Comparison of ENCODE assay signal across 13 cellular contexts in genomic region chr5:21152611-21153010, GRCh38.
DNase-seq lines count a peak whose midpoint lies in the region; ATAC-seq, FAIRE-seq and TF ChIP-seq lines count a peak whose summit lies in the region.
"Had no signal": no experiment of that assay in that cellular context is flagged by ENCODE, and none has a peak within 500 bp of the region (broad histone marks: within the 10 kb centered on the region; RNA-seq: fewer than 3 reads in every experiment).

No MANE protein-coding gene starts in this region.

- TF ChIP-seq EP300 in HepG2 (IDR thresholded peaks at IDR 0.05; ENCODE audit: low read depth in 2 of 2, low read length in 2 of 2) (no peak), HepG2 (CRISPR knock-in tag; IDR thresholded peaks at IDR 0.05; ENCODE audit: borderline replicate concordance) (no peak)

- POLR2A ChIA-PET in HepG2 (lab: Yijun Ruan, JAX) = no interaction called here

- H4K20me1 ChIP-seq in HepG2 (ENCODE audit: insufficient read depth, low read length) = no peaks in the 10 kb centered on the region

- CTCF ChIA-PET in HepG2 (lab: Yijun Ruan, JAX; ENCODE audit: low intra/inter-chr PET ratio, low total read pairs) = no interaction called here

- no peaks in the 10 kb centered on the region for H3K4me1 ChIP-seq in HepG2 (ENCODE audit: insufficient read depth, low read length)
- H3K4me1 ChIP-seq: colonic mucosa had no signal

- in situ Hi-C loops in astrocyte of the spinal cord (cut with HindIII; ENCODE audit: low sequenced_read_pairs) = no loop called here
- in situ Hi-C loops in HepG2 (cut with HindIII; ENCODE audit: extremely low pct_ligation_motif_present, low pct_unique_long_range_greater_than_20kb) = no loop called here

- no peaks in the 10 kb centered on the region for H3K79me2 ChIP-seq in HepG2 (ENCODE audit: insufficient read depth, low read length)

- H3K4me3 ChIP-seq in astrocyte of the spinal cord (ENCODE audit: low read depth, low read length) (no peak overlapping the region), HepG2 (replicated peaks in 1 of 3; ENCODE audit: insufficient read depth in 1 of 3, low read depth in 2 of 3, low read length in 3 of 3) (no peak overlapping the region)
- H3K4me3 ChIP-seq: colonic mucosa had no signal

- H2AFZ ChIP-seq in HepG2 (ENCODE audit: low read length) = no peak overlapping the region

- H3K27ac ChIP-seq in HepG2 (ENCODE audit: extremely low read length, insufficient read depth, low read length) = no peak overlapping the region
- H3K27ac ChIP-seq: colonic mucosa had no signal

- no peak overlapping the region for H3K9ac ChIP-seq in HepG2 (ENCODE audit: insufficient read depth, low read depth, low read length)

- DNase-seq in EH (ENCODE audit: low read depth) (peak; percentile 1), NCI-H2081 (lab: John Stamatoyannopoulos, UW) (peak; percentile 61 to 86), astrocyte of the spinal cord (ENCODE audit: low read depth, low spot score) (peak; percentile 88), HepG2 (ENCODE audit: low spot score) (no peak), DMS79 (lab: John Stamatoyannopoulos, UW) (no peak), NCI-H1105 (lab: John Stamatoyannopoulos, UW) (no peak), NCI-H2107 (lab: John Stamatoyannopoulos, UW) (no peak), RPMI8226 (no peak)
- DNase-seq: colonic mucosa, DMS 273 treated with DMSO at 0.1 percent for 48 hours, KG1, T-cell had no signal

- no peak for ATAC-seq in HepG2
- ATAC-seq: sciatic nerve, T-cell had no signal

- BruUV-seq in HepG2 (replicated peaks; lab: Mats Ljungman, UMichigan) = no TSS peak

- no peak for TF ChIP-seq CTCF in astrocyte of the spinal cord (IDR thresholded peaks at IDR 0.05; ENCODE audit: low read depth, low read length)
- no peak for TF ChIP-seq CTCF in HepG2 (CRISPR knock-in tag; IDR thresholded peaks at IDR 0.05)

- no peak for TF ChIP-seq POLR2A in HepG2 (IDR thresholded peaks at IDR 0.05; ENCODE audit: insufficient read depth in 1 of 2, low read depth in 2 of 2, low read length in 2 of 2)

- no peaks in the 10 kb centered on the region for H3K27me3 ChIP-seq in HepG2 (ENCODE audit: control insufficient read depth in 1 of 2, insufficient read depth in 2 of 2, low read length in 2 of 2)
- H3K27me3 ChIP-seq: colonic mucosa had no signal

- no peak overlapping the region for H3K4me2 ChIP-seq in HepG2 (ENCODE audit: low read depth, low read length)

- no peaks in the 10 kb centered on the region for H3K36me3 ChIP-seq in HepG2 (replicated peaks in 1 of 2; ENCODE audit: control insufficient read depth in 1 of 2, insufficient read depth in 2 of 2, low read length in 2 of 2)
- H3K36me3 ChIP-seq: colonic mucosa had no signal

- no peak for TF ChIP-seq RAD21 in HepG2 (CRISPR knock-in tag; IDR thresholded peaks at IDR 0.05)

- H3K9me3 ChIP-seq in HepG2 (ENCODE audit: low read length) = peaks cover 12% of the 10 kb centered on the region
- H3K9me3 ChIP-seq: colonic mucosa had no signal

- FAIRE-seq in HepG2 (lab: Jason Lieb, UNC) = no peak

- intact Hi-C loops in HepG2 (cut with micrococcal nuclease; ENCODE audit: unreplicated experiment) = no loop called here

TF ChIP-seq in HepG2, 621 proteins besides CTCF, POLR2A, EP300 and RAD21:
- TF ChIP-seq ZNF546 (CRISPR knock-in tag; conservative IDR thresholded peaks at IDR 0.05) = no peak
- TF ChIP-seq CREB1 (IDR thresholded peaks at IDR 0.05) = 0 out of 2 replicates have a peak, but pooled peaks have one; percentile 24
- TF ChIP-seq CREB1 (CRISPR knock-in tag; IDR thresholded peaks at IDR 0.05) = no peak
TF ChIP-seq in HepG2: peak in this region for 1.

Comparison
In these comparisons a context has a peak if more than half of its experiments do, and no peak if none do; other contexts are left out.
1. DNase-seq: peak in EH (single experiment), NCI-H2081 (2 of 2) and astrocyte of the spinal cord (single experiment); none in HepG2 (single experiment), DMS79 (single experiment), NCI-H1105 (single experiment), NCI-H2107 (single experiment) and RPMI8226 (single experiment).